In genomic region chr5:31887556-31887955, GRCh38 we compare ENCODE assay signal across 22 cellular contexts.
A peak's percentile ranks its signal among the peaks of the same experiment; 100 is the strongest.
DNase-seq lines count a peak whose midpoint lies in the region; ATAC-seq and TF ChIP-seq lines count a peak whose summit lies in the region.
"Had no signal": no experiment of that assay in that cellular context is flagged by ENCODE, and none has a peak within 500 bp of the region (broad histone marks: within the 10 kb centered on the region; RNA-seq: fewer than 3 reads in every experiment).

No MANE protein-coding gene starts in this region.

- TF ChIP-seq POLR2A in upper lobe of left lung (IDR thresholded peaks at IDR 0.05) = no peak

- no peaks in the 10 kb centered on the region for H3K27me3 ChIP-seq in upper lobe of left lung
- H3K27me3 ChIP-seq: ovary, suprapubic skin had no signal

- H3K27ac ChIP-seq in caudate nucleus (ENCODE audit: low read depth, low read length) = peak overlapping the region; percentile 96
- H3K27ac ChIP-seq in upper lobe of left lung = peak overlapping the region in 3 of 4 donors; percentile 30 to 69 (median 64)
- H3K27ac ChIP-seq: ovary, SK-N-MC, suprapubic skin had no signal

- no peak for TF ChIP-seq CTCF in upper lobe of left lung (IDR thresholded peaks at IDR 0.05)

- no peaks in the 10 kb centered on the region for H3K9me3 ChIP-seq in upper lobe of left lung
- H3K9me3 ChIP-seq: ovary, suprapubic skin had no signal

- TF ChIP-seq EP300 in upper lobe of left lung (IDR thresholded peaks at IDR 0.05) = no peak

- peak in 45 of 61 donors; percentile 8 to 74 (median 49) for DNase-seq in caudate nucleus (lab: John Stamatoyannopoulos, UW)
- peak; percentile 87 for DNase-seq in medulla oblongata (ENCODE audit: extremely low spot score)
- DNase-seq in pons (ENCODE audit: low spot score) = peak; percentile 97
- DNase-seq in upper lobe of left lung = no peak
- no peak for DNase-seq in G401 (ENCODE audit: low spot score)
- DNase-seq in COLO829 (ENCODE audit: low spot score) = no peak
- DNase-seq: activated CD4-positive, alpha-beta T cell treated with anti-CD3 and anti-CD28 coated beads for 36 hours; activated naive CD4-positive, alpha-beta T cell treated with Interleukin-2 at 50 U/mL for 16 hours; activated T-cell treated with anti-CD3 and anti-CD28 coated beads, Interleukin-2, amount 50 U/mL, for 4 hours; Kasumi-1; kidney; NCI-H1092 treated with DMSO at 0.1 percent for 48 hours; NCI-H187 treated with DMSO at 0.1 percent for 48 hours; NCI-H748 treated with DMSO at 0.1 percent for 48 hours; ovary; right cardiac atrium; RPMI8226 had no signal

- WGBS in upper lobe of left lung, 2 donors = 86 to 91% methylated on average over 7 of the region's 7 CpGs

- no peak overlapping the region for H3K4me3 ChIP-seq in upper lobe of left lung
- H3K4me3 ChIP-seq: lung, ovary, SK-N-MC, suprapubic skin had no signal

- ATAC-seq in upper lobe of left lung (ENCODE audit: low FRiP score in 2 of 2) = no peak
- ATAC-seq in GM21825 (IDR thresholded peaks at IDR 0.05; ENCODE audit: unreplicated experiment) = no peak
- ATAC-seq: activated CD4-positive, alpha-beta T cell treated with anti-CD3 and anti-CD28 coated beads for 36 hours; activated T-cell treated with anti-CD3 and anti-CD28 coated beads, Interleukin-2, amount 50 U/mL, for 4 hours; HepG2 had no signal

- in situ Hi-C loops in G401 (cut with HindIII; ENCODE audit: low sequenced_read_pairs) = no loop called here

- H3K4me1 ChIP-seq in upper lobe of left lung = peaks cover 9 to 46% (median 26%) of the 10 kb centered on the region in 4 donors

- no peaks in the 10 kb centered on the region for H3K36me3 ChIP-seq in upper lobe of left lung
- H3K36me3 ChIP-seq: ovary, suprapubic skin had no signal

Comparison
In these comparisons a context has a peak if more than half of its experiments do, and no peak if none do; other contexts are left out.
1. DNase-seq: peak in caudate nucleus (45 of 61), medulla oblongata (single experiment) and pons (single experiment); none in upper lobe of left lung (0 of 2), G401 (single experiment) and COLO829 (single experiment).